Comparison of ENCODE assay signal across 8 cellular contexts in the genomic region with DNA sequence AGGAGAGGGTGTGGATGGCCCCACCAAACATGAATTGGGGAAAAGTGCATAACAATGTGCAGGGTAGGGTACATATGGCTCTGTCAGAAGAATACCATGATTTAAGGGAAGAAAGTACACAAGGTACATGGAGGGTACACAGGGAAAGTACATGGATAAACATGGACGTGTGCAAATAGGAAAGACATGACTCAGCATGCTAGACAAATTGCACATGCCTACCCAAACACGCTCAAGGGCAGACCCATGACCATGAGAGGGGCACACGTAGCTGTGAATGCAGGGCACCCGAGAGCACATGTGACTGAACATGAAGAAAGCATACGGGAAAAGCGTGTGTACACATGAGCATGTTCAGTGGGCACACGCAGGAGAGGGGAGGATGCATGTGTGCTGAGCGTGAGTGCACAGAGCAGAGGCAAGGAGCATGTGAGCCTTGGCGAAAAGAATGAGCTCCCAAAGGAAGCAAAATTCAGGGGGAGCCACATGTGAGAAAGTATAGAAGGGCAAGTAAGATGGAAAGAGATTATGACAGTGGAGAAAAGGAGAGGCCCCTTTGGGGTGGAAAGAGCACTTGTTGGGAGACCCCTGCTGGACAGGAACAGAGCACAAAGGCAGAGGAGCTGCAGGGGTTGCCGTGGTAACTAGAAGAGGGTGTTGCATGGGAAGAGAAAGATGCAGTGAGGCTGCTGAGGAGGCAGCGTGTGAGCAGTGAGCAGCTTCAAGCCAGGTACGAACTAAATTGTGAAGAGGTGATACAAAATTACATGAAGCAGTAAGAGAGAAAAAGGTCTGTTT. TPM values are rescaled to one million over a fixed set of nuclear protein-coding genes. Genes with fewer than 3 reads are reported as not detected.
A peak's percentile ranks its signal among the peaks of the same experiment; 100 is the strongest.
DNase-seq lines count a peak whose midpoint lies in the region; ATAC-seq and TF ChIP-seq lines count a peak whose summit lies in the region.

No MANE protein-coding gene starts in this region.

- no peaks in the 10 kb centered on the region for H3K9me3 Mint-ChIP-seq in MCF 10A (ENCODE audit: unreplicated experiment)
- no peaks in the 10 kb centered on the region for H3K9me3 Mint-ChIP-seq in stimulated activated effector memory CD8-positive, alpha-beta T cell treated with anti-CD3 and anti-CD28 coated beads, Interleukin-12 subunit alpha, Interleukin-12 subunit beta, amount 100 ng/mL, for 72 hours

- no peaks in the 10 kb centered on the region for H3K4me1 Mint-ChIP-seq in MCF 10A (ENCODE audit: insufficient read depth, unreplicated experiment)
- no peaks in the 10 kb centered on the region for H3K4me1 Mint-ChIP-seq in stimulated activated effector memory CD8-positive, alpha-beta T cell treated with anti-CD3 and anti-CD28 coated beads, Interleukin-12 subunit alpha, Interleukin-12 subunit beta, amount 100 ng/mL, for 72 hours

- no peak for TF ChIP-seq POLR2A in breast epithelium (IDR thresholded peaks at IDR 0.05)

- no peak overlapping the region for H3K27ac Mint-ChIP-seq in MCF 10A (ENCODE audit: low read depth, unreplicated experiment)
- peak overlapping the region; percentile 13 for H3K27ac Mint-ChIP-seq in stimulated activated effector memory CD8-positive, alpha-beta T cell treated with anti-CD3 and anti-CD28 coated beads, Interleukin-12 subunit alpha, Interleukin-12 subunit beta, amount 100 ng/mL, for 72 hours

- H3K36me3 ChIP-seq in breast epithelium: no peaks in the 10 kb centered on the region

- TF ChIP-seq CTCF in MCF 10A (IDR thresholded peaks at IDR 0.05; ENCODE audit: unreplicated experiment) (no peak), breast epithelium (IDR thresholded peaks at IDR 0.05) (no peak)

- CTCF ChIA-PET in MCF 10A (lab: Yijun Ruan, JAX): interaction anchor here (0.7 to 0.8 kb wide), 2 partner anchors 19 to 50 kb away, joined by 3 read pairs; no protein-coding TSS in a partner anchor

- H3K4me1 ChIP-seq in breast epithelium: no peaks in the 10 kb centered on the region

- no peaks in the 10 kb centered on the region for H3K27me3 ChIP-seq in breast epithelium

- H3K4me3 Mint-ChIP-seq in MCF 10A (ENCODE audit: unreplicated experiment): no peak overlapping the region
- H3K4me3 Mint-ChIP-seq in stimulated activated effector memory CD8-positive, alpha-beta T cell treated with anti-CD3 and anti-CD28 coated beads, Interleukin-12 subunit alpha, Interleukin-12 subunit beta, amount 100 ng/mL, for 72 hours: no peak overlapping the region

- no TSS peak for BruUV-seq in MCF 10A (replicated peaks; lab: Mats Ljungman, UMichigan)

- no peak overlapping the region for H3K4me3 ChIP-seq in breast epithelium

- no peak overlapping the region for H3K27ac ChIP-seq in breast epithelium
- peak overlapping the region; percentile 76 for H3K27ac ChIP-seq in caudate nucleus (ENCODE audit: low read depth, low read length)

- peaks cover 30% of the 10 kb centered on the region for H3K36me3 Mint-ChIP-seq in MCF 10A (ENCODE audit: insufficient read depth, unreplicated experiment)
- H3K36me3 Mint-ChIP-seq in stimulated activated effector memory CD8-positive, alpha-beta T cell treated with anti-CD3 and anti-CD28 coated beads, Interleukin-12 subunit alpha, Interleukin-12 subunit beta, amount 100 ng/mL, for 72 hours: peaks cover 10% of the 10 kb centered on the region

- H3K27me3 Mint-ChIP-seq in MCF 10A (ENCODE audit: insufficient read depth, unreplicated experiment): no peaks in the 10 kb centered on the region

- POLR2A ChIA-PET in MCF 10A (lab: Yijun Ruan, JAX): no interaction called here

- ATAC-seq in stimulated activated effector memory CD8-positive, alpha-beta T cell treated with anti-CD3 and anti-CD28 coated beads, Interleukin-12 subunit alpha, Interleukin-12 subunit beta, amount 100 ng/mL, for 72 hours: no peak
- ATAC-seq in GM19328 (IDR thresholded peaks at IDR 0.05; ENCODE audit: unreplicated experiment) (no peak), GM18858 (IDR thresholded peaks at IDR 0.05; ENCODE audit: unreplicated experiment) (no peak)

- H3K9me3 ChIP-seq in breast epithelium: no peaks in the 10 kb centered on the region

- DNase-seq in MCF 10A (ENCODE audit: unreplicated experiment) (peak; percentile 14), breast epithelium (ENCODE audit: low spot score in 2 of 2) (no peak), NCI-H2227 (lab: John Stamatoyannopoulos, UW; ENCODE audit: unreplicated experiment) (peak; percentile 78), caudate nucleus (lab: John Stamatoyannopoulos, UW) (peak in 34 of 61 donors; percentile 11 to 88 (median 35))
- no peak for DNase-seq in stimulated activated effector memory CD8-positive, alpha-beta T cell treated with anti-CD3 and anti-CD28 coated beads, Interleukin-12 subunit alpha, Interleukin-12 subunit beta, amount 100 ng/mL, for 72 hours (ENCODE audit: low spot score in 2 of 2)
- no peak for DNase-seq in NK-92 treated with Interleukin-12 subunit alpha and Interleukin-12 subunit beta, amount 100 ng/mL, for 24 hours (lab: John Stamatoyannopoulos, UW)

- intact Hi-C loops in MCF 10A (cut with micrococcal nuclease): no loop called here
- intact Hi-C loops in breast epithelium (cut with DNase I; ENCODE audit: low total_unique reads): no loop called here

RNA-seq across cellular contexts. Expression of gene OR2H2, which starts 17.8 kb away (rescaled TPM):
- total RNA-seq in MCF 10A (2022) (not detected in 2 replicates), breast epithelium (not detected)

RNA-seq across cellular contexts. Expression of gene GABBR1, which starts 30.2 kb away (rescaled TPM):
- total RNA-seq in MCF 10A (2022): 38.8 and 43.9 TPM in 2 replicates
- total RNA-seq in breast epithelium: 10 to 100 TPM; 26.1 to 49.2 (median 48.4) TPM

RNA-seq across cellular contexts. Expression of gene UBD, which starts 43.2 kb away (rescaled TPM):
- total RNA-seq in MCF 10A (2022) (not detected in 2 replicates), breast epithelium (1 to 10 TPM in 2 of 3 donors, under 1 TPM in 1; 0.80 to 2.9 (median 2.0) TPM)

RNA-seq across cellular contexts. Expression of gene MOG, which starts 54.1 kb away (rescaled TPM):
- not detected in 2 replicates for total RNA-seq in MCF 10A (2022)
- not detected for total RNA-seq in breast epithelium

Comparison
In these comparisons a context has a peak if more than half of its experiments do, and no peak if none do; other contexts are left out.
1. DNase-seq: peak in MCF 10A (single experiment), NCI-H2227 (single experiment) and caudate nucleus (34 of 61); none in breast epithelium (0 of 2), stimulated activated effector memory CD8-positive, alpha-beta T cell treated with anti-CD3 and anti-CD28 coated beads, Interleukin-12 subunit alpha, Interleukin-12 subunit beta, amount 100 ng/mL, for 72 hours (0 of 2) and NK-92 treated with Interleukin-12 subunit alpha and Interleukin-12 subunit beta, amount 100 ng/mL, for 24 hours (single experiment).